ENCODE assay signal across 1 cellular context in the genomic region with DNA sequence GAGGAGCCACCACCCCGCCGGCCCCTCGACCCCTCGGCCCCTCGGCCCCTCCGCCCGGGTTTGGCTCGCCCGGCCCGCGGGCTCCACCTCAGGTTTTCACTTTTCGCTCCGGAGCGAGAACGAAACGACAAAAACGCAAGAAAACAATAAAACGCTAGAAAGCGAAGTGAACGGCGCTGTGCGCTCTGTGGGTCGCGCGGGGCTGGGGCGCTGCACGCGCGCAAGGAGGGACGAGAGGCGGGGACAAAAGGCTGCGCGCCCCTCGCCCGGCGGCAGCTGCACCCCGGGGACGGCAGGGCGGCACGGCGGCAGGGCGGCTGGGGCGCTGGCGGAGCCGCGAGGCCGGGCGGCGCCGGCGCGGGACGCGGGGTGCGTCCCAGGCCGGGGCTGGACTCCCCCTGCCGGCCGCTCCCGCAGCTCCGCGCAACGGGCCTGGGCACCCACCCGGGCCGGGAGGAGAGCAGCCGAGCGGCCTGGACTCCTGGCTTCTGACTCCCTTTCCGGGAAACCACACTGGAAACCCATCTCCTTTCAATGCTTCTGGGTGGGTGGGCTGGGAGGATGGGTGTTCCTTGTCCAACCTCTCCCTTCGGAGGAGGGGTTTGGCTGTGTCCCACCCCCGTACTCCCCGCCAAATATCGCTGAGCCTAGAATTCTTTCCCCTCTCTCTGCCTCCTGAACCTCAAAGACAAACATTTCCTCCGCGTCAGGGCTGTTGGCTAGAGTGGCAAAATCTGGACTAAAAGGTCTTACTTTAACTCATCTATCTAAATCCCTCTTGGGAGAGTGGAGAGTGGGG.
TF ChIP-seq lines count a peak whose summit lies in the region.

No MANE protein-coding gene starts in this region.

TF ChIP-seq in HEK293, 187 proteins besides CTCF, POLR2A, EP300 and RAD21 (continued from another document):
- TF ChIP-seq, protein P1, sequence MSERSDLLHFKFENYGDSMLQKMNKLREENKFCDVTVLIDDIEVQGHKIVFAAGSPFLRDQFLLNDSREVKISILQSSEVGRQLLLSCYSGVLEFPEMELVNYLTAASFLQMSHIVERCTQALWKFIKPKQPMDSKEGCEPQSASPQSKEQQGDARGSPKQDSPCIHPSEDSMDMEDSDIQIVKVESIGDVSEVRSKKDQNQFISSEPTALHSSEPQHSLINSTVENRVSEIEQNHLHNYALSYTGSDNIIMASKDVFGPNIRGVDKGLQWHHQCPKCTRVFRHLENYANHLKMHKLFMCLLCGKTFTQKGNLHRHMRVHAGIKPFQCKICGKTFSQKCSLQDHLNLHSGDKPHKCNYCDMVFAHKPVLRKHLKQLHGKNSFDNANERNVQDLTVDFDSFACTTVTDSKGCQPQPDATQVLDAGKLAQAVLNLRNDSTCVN (tag by site-specific recombination; optimal IDR thresholded peaks at IDR 0.05): peak; percentile 85
- TF ChIP-seq ZNF544 (tag by site-specific recombination; IDR thresholded peaks at IDR 0.05): no peak
- no peak for TF ChIP-seq ZEB2 (tag by site-specific recombination; IDR thresholded peaks at IDR 0.05)
- no peak for TF ChIP-seq ZNF473 (tag by site-specific recombination; IDR thresholded peaks at IDR 0.05)
- TF ChIP-seq ZNF600 (tag by site-specific recombination; IDR thresholded peaks at IDR 0.05): peak; percentile 16; the same call in 1 of the 2 replicates
- 0 out of 2 replicates have a peak, but pooled peaks have one; percentile 31 for TF ChIP-seq HOXC10 (CRISPR knock-in tag; IDR thresholded peaks at IDR 0.05)
- TF ChIP-seq SCRT1 (tag by site-specific recombination; IDR thresholded peaks at IDR 0.05; ENCODE audit: borderline replicate concordance): no peak
- TF ChIP-seq ZNF112 (tag by site-specific recombination; IDR thresholded peaks at IDR 0.05): no peak
- TF ChIP-seq ZNF561 (tag by site-specific recombination; IDR thresholded peaks at IDR 0.05; ENCODE audit: borderline replicate concordance): peak; percentile 41; the same call in 1 of the 2 replicates
- TF ChIP-seq ZSCAN4 (tag by site-specific recombination; IDR thresholded peaks at IDR 0.05): no peak
- TF ChIP-seq PBX3 (CRISPR knock-in tag; IDR thresholded peaks at IDR 0.05): peak; percentile 22; the same call in 1 of the 2 replicates
- peak; percentile 83 for TF ChIP-seq PRDM1 (tag by site-specific recombination; IDR thresholded peaks at IDR 0.05)
- no peak for TF ChIP-seq BCL11B (tag by site-specific recombination; IDR thresholded peaks at IDR 0.05; ENCODE audit: low read depth)
- no peak for TF ChIP-seq KLF8 (tag by site-specific recombination; IDR thresholded peaks at IDR 0.05)
- TF ChIP-seq ZNF341 (tag by site-specific recombination; IDR thresholded peaks at IDR 0.05; ENCODE audit: low read depth): no peak
- no peak for TF ChIP-seq ZXDB (tag by site-specific recombination; IDR thresholded peaks at IDR 0.05)
- no peak for TF ChIP-seq ZNF580 (tag by site-specific recombination; IDR thresholded peaks at IDR 0.05)
- TF ChIP-seq ZNF596 (tag by site-specific recombination; IDR thresholded peaks at IDR 0.05): 0 out of 2 replicates have a peak, but pooled peaks have one; percentile 2
- no peak for TF ChIP-seq ZBTB7A (tag by site-specific recombination; IDR thresholded peaks at IDR 0.05; ENCODE audit: low read depth)
- no peak for TF ChIP-seq ZNF692 (tag by site-specific recombination; IDR thresholded peaks at IDR 0.05)
- TF ChIP-seq ZFP3 (tag by site-specific recombination; IDR thresholded peaks at IDR 0.05; ENCODE audit: low read depth): no peak
- no peak for TF ChIP-seq ZNF146 (tag by site-specific recombination; IDR thresholded peaks at IDR 0.05)
- TF ChIP-seq GLI4 (tag by site-specific recombination; IDR thresholded peaks at IDR 0.05): no peak
- no peak for TF ChIP-seq ZNF791 (tag by site-specific recombination; IDR thresholded peaks at IDR 0.05)
- TF ChIP-seq PRDM6 (tag by site-specific recombination; IDR thresholded peaks at IDR 0.05): no peak
- no peak for TF ChIP-seq SETDB1 (IDR thresholded peaks at IDR 0.05; ENCODE audit: insufficient read length, low read length)
- no peak for TF ChIP-seq RBAK (tag by site-specific recombination; IDR thresholded peaks at IDR 0.05)
- no peak for TF ChIP-seq ZNF76 (tag by site-specific recombination; IDR thresholded peaks at IDR 0.05; ENCODE audit: borderline replicate concordance, low read depth)
- TF ChIP-seq ZNF555 (tag by site-specific recombination; conservative IDR thresholded peaks at IDR 0.05): no peak
- no peak for TF ChIP-seq ZFP69B (tag by site-specific recombination; IDR thresholded peaks at IDR 0.05)
